Comparison of ENCODE assay signal across 8 cellular contexts in genomic region chr3:14947886-14948608, GRCh38. TPM values are rescaled to one million over a fixed set of nuclear protein-coding genes. Genes with fewer than 3 reads are reported as not detected.
DNase-seq lines count a peak whose midpoint lies in the region; ATAC-seq, FAIRE-seq and TF ChIP-seq lines count a peak whose summit lies in the region.

No MANE protein-coding gene starts in this region.

- BruUV-seq in HepG2 (replicated peaks; lab: Mats Ljungman, UMichigan): no TSS peak

- H3K27ac ChIP-seq in HepG2 (ENCODE audit: extremely low read length, insufficient read depth, low read length): peak overlapping the region; percentile 91

- H3K4me3 ChIP-seq in HepG2 (replicated peaks in 1 of 3; ENCODE audit: insufficient read depth in 1 of 3, low read depth in 2 of 3, low read length in 3 of 3): peak overlapping the region; percentile 79 to 97 (median 95); a peak in 5 of 6 replicates

- peak overlapping the region; percentile 94 for H3K9ac ChIP-seq in HepG2 (ENCODE audit: insufficient read depth, low read depth, low read length)

- peaks cover 30% of the 10 kb centered on the region for H3K4me1 Mint-ChIP-seq in CD14-positive monocyte

- H3K9me3 ChIP-seq in HepG2 (ENCODE audit: low read length): no peaks in the 10 kb centered on the region

- peaks cover 26 to 34% of the 10 kb centered on the region in 2 donors for H3K36me3 Mint-ChIP-seq in CD14-positive monocyte

- H3K4me1 ChIP-seq in HepG2 (ENCODE audit: insufficient read depth, low read length): peaks cover 50% of the 10 kb centered on the region

- H3K27me3 Mint-ChIP-seq in CD14-positive monocyte (ENCODE audit: low read depth in 3 of 3): no peaks in the 10 kb centered on the region

- TF ChIP-seq EP300 in HepG2 (IDR thresholded peaks at IDR 0.05; ENCODE audit: low read depth in 2 of 2, low read length in 2 of 2): 0 out of 4 replicates have a peak, but pooled peaks of 1 of the 2 experiments have one; percentile 11
- no peak for TF ChIP-seq EP300 in HepG2 (CRISPR knock-in tag; IDR thresholded peaks at IDR 0.05; ENCODE audit: borderline replicate concordance)

- no peaks in the 10 kb centered on the region for H3K27me3 ChIP-seq in HepG2 (ENCODE audit: control insufficient read depth in 1 of 2, insufficient read depth in 2 of 2, low read length in 2 of 2)

- H3K27ac Mint-ChIP-seq in CD14-positive monocyte: peak overlapping the region; percentile 98 to 100 (median 100)

- H2AFZ ChIP-seq in HepG2 (ENCODE audit: low read length): no peak overlapping the region

- no peak overlapping the region; the same call in 1 of the 2 replicates for H3K4me2 ChIP-seq in HepG2 (ENCODE audit: low read depth, low read length)

- H4K20me1 ChIP-seq in HepG2 (ENCODE audit: insufficient read depth, low read length): peaks cover 9% of the 10 kb centered on the region

- no peak for TF ChIP-seq RAD21 in HepG2 (CRISPR knock-in tag; IDR thresholded peaks at IDR 0.05)

- no peaks in the 10 kb centered on the region for H3K9me3 Mint-ChIP-seq in CD14-positive monocyte

- H3K4me3 Mint-ChIP-seq in CD14-positive monocyte: peak overlapping the region; percentile 92 to 98

- FAIRE-seq in HepG2 (lab: Jason Lieb, UNC): no peak

- 2% methylated on average over 36 of the region's 79 CpGs for WGBS in HepG2 (ENCODE audit: low lambda C conversion rate)

- peaks cover 4 to 28% of the 10 kb centered on the region in 2 experiments; a peak in 4 of 5 replicates for H3K36me3 ChIP-seq in HepG2 (replicated peaks in 1 of 2; ENCODE audit: control insufficient read depth in 1 of 2, insufficient read depth in 2 of 2, low read length in 2 of 2)

- POLR2A ChIA-PET in HepG2 (lab: Yijun Ruan, JAX): interaction anchor here (0.6 to 1.5 kb wide), 6 partner anchors 11 to 297 kb away, joined by 3 to 8 read pairs (median 3); partner anchors contain the start of genes CCDC174, MRPS25 and RBSN

- TF ChIP-seq CTCF in CD14-positive monocyte (IDR thresholded peaks at IDR 0.05): no peak
- TF ChIP-seq CTCF in HepG2 (CRISPR knock-in tag; IDR thresholded peaks at IDR 0.05): no peak

- intact Hi-C loops in CD14-positive monocyte (cut with micrococcal nuclease) (loop anchor here (2.0 to 10.0 kb wide), 7 partner anchors 117 to 771 kb away; partner anchors contain the start of genes CCDC174 (in 2 of the 2), BTD (in 1 of the 2), HACL1 (in 1 of the 2) and LSM3 (in 1 of the 2)), HepG2 (cut with micrococcal nuclease; ENCODE audit: unreplicated experiment) (loop anchor here (10.0 kb wide), 1 partner anchor 257 kb away; the partner anchor contains the start of gene CAPN7)

- DNase-seq in CD14-positive monocyte (ENCODE audit: low spot score) (peak; percentile 96), NCI-H748 treated with DMSO at 0.1 percent for 48 hours (lab: John Stamatoyannopoulos, UW) (peak; percentile 73), dermis blood vessel endothelial cell (peak; percentile 97), HepG2 (ENCODE audit: low spot score) (peak; percentile 89)
- peak; percentile 93 to 94 for DNase-seq in activated CD4-positive, alpha-beta T cell treated with anti-CD3 and anti-CD28 coated beads, Interleukin-2, amount 50 U/mL, for 4 hours
- DNase-seq in stimulated activated CD4-positive, alpha-beta T cell treated with anti-CD3 and anti-CD28 coated beads, Interleukin-2, amount 100 ng/mL, for 48 hours: peak; percentile 89 to 93

- H3K79me2 ChIP-seq in HepG2 (ENCODE audit: insufficient read depth, low read length): peaks cover 64% of the 10 kb centered on the region

- in situ Hi-C loops in HepG2 (cut with HindIII; ENCODE audit: extremely low pct_ligation_motif_present, low pct_unique_long_range_greater_than_20kb): no loop called here

- CTCF ChIA-PET in HepG2 (lab: Yijun Ruan, JAX; ENCODE audit: low intra/inter-chr PET ratio, low total read pairs): no interaction called here

- peak; percentile 5 to 48 for TF ChIP-seq POLR2A in HepG2 (IDR thresholded peaks at IDR 0.05; ENCODE audit: insufficient read depth in 1 of 2, low read depth in 2 of 2, low read length in 2 of 2)

- ATAC-seq in GM19397 (IDR thresholded peaks at IDR 0.05; ENCODE audit: unreplicated experiment) (peak; percentile 83), HG03565 (IDR thresholded peaks at IDR 0.05; ENCODE audit: unreplicated experiment) (peak; percentile 80), HepG2 (peak; percentile 96)

TF ChIP-seq in HepG2, 621 proteins besides CTCF, POLR2A, EP300 and RAD21 (continues in another document):
- TF ChIP-seq GABPB1 (CRISPR knock-in tag; IDR thresholded peaks at IDR 0.05) (peak; percentile 65), SNAI1 (CRISPR knock-in tag; IDR thresholded peaks at IDR 0.05; ENCODE audit: borderline replicate concordance) (0 out of 2 replicates have a peak, but pooled peaks have one; percentile 58), AGO2 (optimal IDR thresholded peaks at IDR 0.05; ENCODE audit: low read depth, low read length) (peak; percentile 64), ZNF788 (CRISPR knock-in tag; IDR thresholded peaks at IDR 0.05; ENCODE audit: borderline replicate concordance) (peak; percentile 59; the same call in 1 of the 2 replicates), ZBTB25 (CRISPR knock-in tag; IDR thresholded peaks at IDR 0.05) (peak; percentile 52; the same call in 1 of the 2 replicates), MXD4 (CRISPR knock-in tag; IDR thresholded peaks at IDR 0.05) (0 out of 2 replicates have a peak, but pooled peaks have one; percentile 25), NFYC (CRISPR knock-in tag; IDR thresholded peaks at IDR 0.05) (peak; percentile 93), NFRKB (IDR thresholded peaks at IDR 0.05) (no peak; the same call in 1 of the 2 replicates), RXRB (CRISPR knock-in tag; IDR thresholded peaks at IDR 0.05; ENCODE audit: borderline replicate concordance) (no peak), HNRNPK (IDR thresholded peaks at IDR 0.05; ENCODE audit: low read depth, low read length, poor library complexity, severe bottlenecking) (peak; percentile 41), ZNF530 (CRISPR knock-in tag; IDR thresholded peaks at IDR 0.05; ENCODE audit: low read depth) (no peak), ZNF101 (CRISPR knock-in tag; IDR thresholded peaks at IDR 0.05; ENCODE audit: borderline replicate concordance, low read depth) (no peak), ZNF274 (CRISPR knock-in tag; IDR thresholded peaks at IDR 0.05) (no peak), TFDP2 (CRISPR knock-in tag; IDR thresholded peaks at IDR 0.05) (peak; percentile 76), ZNF777 (CRISPR knock-in tag; IDR thresholded peaks at IDR 0.05) (peak; percentile 81)
- TF ChIP-seq, protein P1, sequence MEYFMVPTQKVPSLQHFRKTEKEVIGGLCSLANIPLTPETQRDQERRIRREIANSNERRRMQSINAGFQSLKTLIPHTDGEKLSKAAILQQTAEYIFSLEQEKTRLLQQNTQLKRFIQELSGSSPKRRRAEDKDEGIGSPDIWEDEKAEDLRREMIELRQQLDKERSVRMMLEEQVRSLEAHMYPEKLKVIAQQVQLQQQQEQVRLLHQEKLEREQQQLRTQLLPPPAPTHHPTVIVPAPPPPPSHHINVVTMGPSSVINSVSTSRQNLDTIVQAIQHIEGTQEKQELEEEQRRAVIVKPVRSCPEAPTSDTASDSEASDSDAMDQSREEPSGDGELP (IDR thresholded peaks at IDR 0.05; ENCODE audit: borderline replicate concordance, low read depth): peak; percentile 34; the same call in 1 of the 2 replicates

RNA-seq across cellular contexts. Expression of gene NR2C2, which starts 0.7 kb away (rescaled TPM):
- 1 to 10 TPM; 3.4 to 3.8 TPM for polyA plus RNA-seq in CD14-positive monocyte
- total RNA-seq in dermis blood vessel endothelial cell: 31.0 and 38.4 TPM in 2 replicates
- 7.8 and 12.0 TPM in 2 replicates for total RNA-seq in HepG2 (2016; rRNA removed; fragmentation: Illumina TruSeq; extraction: Trizol)
- total RNA-seq in HepG2 (2016; cell fraction: cytosol; rRNA removed; fragmentation: Illumina TruSeq; extraction: Trizol; ENCODE audit: low read depth): 4.0 TPM in 2 replicates
- total RNA-seq in HepG2 (2016; cell fraction: insoluble cytoplasmic fraction; rRNA removed; fragmentation: Illumina TruSeq; extraction: Trizol): 8.6 and 9.6 TPM in 2 replicates
- 5.8 and 7.0 TPM in 2 replicates for total RNA-seq in HepG2 (2016; cell fraction: membrane; rRNA removed; fragmentation: Illumina TruSeq; extraction: Trizol)
- 17.6 and 20.8 TPM in 2 replicates for total RNA-seq in HepG2 (2016; cell fraction: nucleus; rRNA removed; fragmentation: Illumina TruSeq; extraction: Trizol)
- 11.8 and 14.3 TPM in 2 replicates for polyA plus RNA-seq in HepG2 (2011; rRNA removed)
- polyA plus RNA-seq in HepG2 (2011; cell fraction: cytosol; rRNA removed): 3.7 and 4.7 TPM in 2 replicates
- 51.2 and 54.4 TPM in 2 replicates for polyA plus RNA-seq in HepG2 (2011; cell fraction: nucleus; rRNA removed)
- 18.1 and 20.7 TPM in 2 replicates for polyA plus RNA-seq in HepG2 (2012)
- polyA plus RNA-seq in HepG2 (2016; cell fraction: cytosol; fragmentation: Illumina TruSeq; extraction: Trizol; ENCODE audit: low read depth): 0.92 and 1.2 TPM in 2 replicates
- 6.2 and 7.4 TPM in 2 replicates for polyA plus RNA-seq in HepG2 (2016; cell fraction: insoluble cytoplasmic fraction; fragmentation: Illumina TruSeq; extraction: Trizol; ENCODE audit: low read depth)
- 1.4 and 2.0 TPM in 2 replicates for polyA plus RNA-seq in HepG2 (2016; cell fraction: membrane; fragmentation: Illumina TruSeq; extraction: Trizol; ENCODE audit: low read depth)
- polyA plus RNA-seq in HepG2 (2016; cell fraction: nucleus; fragmentation: Illumina TruSeq; extraction: Trizol; ENCODE audit: insufficient read depth, low read depth): 20.7 and 24.9 TPM in 2 replicates
- polyA minus RNA-seq in HepG2 (2011; rRNA and poly(A)+ RNA removed; ENCODE audit: low replicate concordance): 24.4 and 39.8 TPM in 2 replicates
- 11.5 and 11.7 TPM in 2 replicates for polyA minus RNA-seq in HepG2 (2011; cell fraction: cytosol; rRNA and poly(A)+ RNA removed)
- 49.7 and 51.8 TPM in 2 replicates for polyA minus RNA-seq in HepG2 (2011; cell fraction: nucleus; rRNA and poly(A)+ RNA removed)

Comparison
In these comparisons a context has a peak if more than half of its experiments do, and no peak if none do; other contexts are left out.
1. Peak in every context shown above with its lines: DNase-seq, ATAC-seq, H3K4me3 ChIP-seq and H3K27ac ChIP-seq.